In genomic region chr1:219269171-219269570, GRCh38 we compare ENCODE assay signal across 22 cellular contexts.
"Had no signal": no experiment of that assay in that cellular context is flagged by ENCODE, and none has a peak within 500 bp of the region (broad histone marks: within the 10 kb centered on the region; RNA-seq: fewer than 3 reads in every experiment).

No MANE protein-coding gene starts in this region.

- H3K27ac Mint-ChIP-seq: activated CD4-positive, alpha-beta memory T cell treated with anti-CD3 and anti-CD28 coated beads, Interleukin-2, amount 10 ng/mL, durations not matched to agents 7 days and 5 days; activated CD4-positive, alpha-beta T cell treated with anti-CD3 and anti-CD28 coated beads, Interleukin-2, amount 10 ng/mL, durations not matched to agents 7 days and 5 days; activated naive CD4-positive, alpha-beta T cell treated with anti-CD3 and anti-CD28 coated beads for 36 hours; activated naive CD8-positive, alpha-beta T cell; activated T-helper 17 cell treated with anti-CD3 and anti-CD28 coated beads, Interleukin-2, amount 50 U/mL, for 72 hours; IgD-negative memory B cell had no signal

- H3K27ac ChIP-seq: PC-9, VCaP had no signal

- H3K36me3 ChIP-seq: MG63 had no signal

- H3K4me3 Mint-ChIP-seq: activated CD4-positive, alpha-beta memory T cell treated with anti-CD3 and anti-CD28 coated beads, Interleukin-2, amount 10 ng/mL, durations not matched to agents 7 days and 5 days; activated CD4-positive, alpha-beta T cell treated with anti-CD3 and anti-CD28 coated beads, Interleukin-2, amount 10 ng/mL, durations not matched to agents 7 days and 5 days; activated naive CD4-positive, alpha-beta T cell treated with anti-CD3 and anti-CD28 coated beads for 36 hours; activated naive CD8-positive, alpha-beta T cell; activated T-helper 17 cell treated with anti-CD3 and anti-CD28 coated beads, Interleukin-2, amount 50 U/mL, for 72 hours; central memory CD8-positive, alpha-beta T cell; IgD-negative memory B cell had no signal

- DNase-seq: activated CD4-positive, alpha-beta memory T cell treated with anti-CD3 and anti-CD28 coated beads, Interleukin-2, amount 10 ng/mL, durations not matched to agents 7 days and 5 days; activated CD4-positive, alpha-beta T cell treated with anti-CD3 and anti-CD28 coated beads, Interleukin-2, amount 10 ng/mL, durations not matched to agents 7 days and 5 days; activated CD4-positive, CD25-positive, alpha-beta regulatory T cell; activated gamma-delta T cell; activated naive CD4-positive, alpha-beta T cell treated with anti-CD3 and anti-CD28 coated beads for 36 hours; activated T-cell treated with anti-CD3 and anti-CD28 coated beads for 4 hours; activated T-cell treated with anti-CD3 and anti-CD28 coated beads, Interleukin-2, amount 50 U/mL, for 48 hours; amygdala; KG1; MG63; MV-4-11; NCI-H1105; NCI-H1694 treated with DMSO at 0.1 percent for 48 hours; NCI-H2029 treated with DMSO at 0.1 percent for 48 hours; NCI-H510A treated with DMSO at 0.1 percent for 48 hours; PC-9; SHP77 treated with DMSO at 0.1 percent for 48 hours had no signal

- H3K27me3 Mint-ChIP-seq: activated CD4-positive, alpha-beta memory T cell treated with anti-CD3 and anti-CD28 coated beads, Interleukin-2, amount 10 ng/mL, durations not matched to agents 7 days and 5 days; activated CD4-positive, alpha-beta T cell treated with anti-CD3 and anti-CD28 coated beads, Interleukin-2, amount 10 ng/mL, durations not matched to agents 7 days and 5 days; activated naive CD8-positive, alpha-beta T cell; activated T-helper 17 cell treated with anti-CD3 and anti-CD28 coated beads, Interleukin-2, amount 50 U/mL, for 72 hours; central memory CD8-positive, alpha-beta T cell; IgD-negative memory B cell had no signal

- H3K4me3 ChIP-seq: MG63, PC-9 had no signal

- H3K27me3 ChIP-seq: MG63 had no signal

- H3K4me2 ChIP-seq: PC-9 had no signal

- H3K4me1 Mint-ChIP-seq: activated CD4-positive, alpha-beta memory T cell treated with anti-CD3 and anti-CD28 coated beads, Interleukin-2, amount 10 ng/mL, durations not matched to agents 7 days and 5 days; activated CD4-positive, alpha-beta T cell treated with anti-CD3 and anti-CD28 coated beads, Interleukin-2, amount 10 ng/mL, durations not matched to agents 7 days and 5 days; activated T-helper 17 cell treated with anti-CD3 and anti-CD28 coated beads, Interleukin-2, amount 50 U/mL, for 72 hours had no signal

- H2AFZ ChIP-seq: PC-9 had no signal

- H3K9me3 Mint-ChIP-seq: activated CD4-positive, alpha-beta memory T cell treated with anti-CD3 and anti-CD28 coated beads, Interleukin-2, amount 10 ng/mL, durations not matched to agents 7 days and 5 days; activated CD4-positive, alpha-beta T cell treated with anti-CD3 and anti-CD28 coated beads, Interleukin-2, amount 10 ng/mL, durations not matched to agents 7 days and 5 days; activated naive CD4-positive, alpha-beta T cell treated with anti-CD3 and anti-CD28 coated beads for 36 hours; activated T-helper 17 cell treated with anti-CD3 and anti-CD28 coated beads, Interleukin-2, amount 50 U/mL, for 72 hours; central memory CD8-positive, alpha-beta T cell; IgD-negative memory B cell had no signal

- H3K9me3 ChIP-seq: MG63 had no signal

- ATAC-seq: activated T-helper 17 cell treated with anti-CD3 and anti-CD28 coated beads, Interleukin-2, amount 50 U/mL, for 72 hours had no signal
